ENCODE assay signal across 9 cellular contexts in the genomic region with DNA sequence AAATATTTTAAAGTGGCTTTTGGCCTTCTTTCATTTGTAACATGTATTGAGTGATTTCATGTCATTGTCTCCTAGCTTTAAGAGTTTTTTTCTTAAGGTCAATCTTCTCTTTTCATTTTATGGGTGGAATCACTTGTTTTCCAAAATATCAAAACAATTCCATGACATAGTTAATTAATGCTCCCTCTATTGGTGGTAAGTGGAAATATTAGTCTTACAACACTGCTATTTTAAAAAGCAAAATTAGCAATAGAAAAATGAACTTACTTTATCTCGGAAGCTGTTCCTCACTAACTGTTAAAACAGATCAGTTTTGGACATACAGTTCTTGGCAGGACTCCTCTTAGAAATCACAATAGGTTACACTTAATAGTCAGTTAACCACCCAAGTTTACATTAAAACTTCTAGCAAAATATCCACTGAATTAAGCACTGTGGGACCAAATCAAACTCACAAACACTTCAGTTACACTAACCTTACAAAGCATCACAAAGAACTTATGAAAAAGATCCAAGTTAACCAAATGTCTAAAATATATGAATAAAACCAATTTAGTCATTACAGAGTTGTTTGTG. TPM values are rescaled to one million over a fixed set of nuclear protein-coding genes. Genes with fewer than 3 reads are reported as not detected.
DNase-seq lines count a peak whose midpoint lies in the region; ATAC-seq and TF ChIP-seq lines count a peak whose summit lies in the region.
"Had no signal": no experiment of that assay in that cellular context is flagged by ENCODE, and none has a peak within 500 bp of the region (broad histone marks: within the 10 kb centered on the region; RNA-seq: fewer than 3 reads in every experiment).

No MANE protein-coding gene starts in this region.

- H3K9me3 ChIP-seq in right atrium auricular region (no peaks in the 10 kb centered on the region), RWPE2 (ENCODE audit: severe bottlenecking) (no peaks in the 10 kb centered on the region), upper lobe of right lung (no peaks in the 10 kb centered on the region)

- ATAC-seq in Right ventricle myocardium superior (ENCODE audit: poor library complexity) (no peak), RWPE2 (ENCODE audit: low read depth) (no peak), upper lobe of right lung (no peak), GM21528 (IDR thresholded peaks at IDR 0.05; ENCODE audit: low FRiP score, unreplicated experiment) (no peak)

- intact Hi-C loops in Right ventricle myocardium superior (cut with DNase I) (no loop called here), upper lobe of right lung (cut with DNase I) (no loop called here), lower leg skin (cut with DNase I; ENCODE audit: low total_unique reads) (no loop called here)

- H3K27me3 ChIP-seq in right atrium auricular region (no peaks in the 10 kb centered on the region), RWPE2 (ENCODE audit: insufficient read depth, poor library complexity, severe bottlenecking) (no peaks in the 10 kb centered on the region), upper lobe of right lung (no peaks in the 10 kb centered on the region)

- H3K36me3 ChIP-seq in right atrium auricular region (peaks cover 19% of the 10 kb centered on the region), RWPE2 (ENCODE audit: low read depth) (no peaks in the 10 kb centered on the region), upper lobe of right lung (peaks cover 13% of the 10 kb centered on the region)

- no peak for TF ChIP-seq POLR2A in lower leg skin (IDR thresholded peaks at IDR 0.05)

- peak; percentile 25 to 59 for TF ChIP-seq CTCF in right atrium auricular region (IDR thresholded peaks at IDR 0.05)
- peak; percentile 65 for TF ChIP-seq CTCF in RWPE2 (IDR thresholded peaks at IDR 0.05; ENCODE audit: poor library complexity, severe bottlenecking)
- TF ChIP-seq CTCF in upper lobe of right lung (IDR thresholded peaks at IDR 0.05): peak; percentile 52
- no peak for TF ChIP-seq CTCF in lower leg skin (IDR thresholded peaks at IDR 0.05)

- no peak overlapping the region for H3K27ac ChIP-seq in right atrium auricular region
- no peak overlapping the region for H3K27ac ChIP-seq in RWPE2 (ENCODE audit: poor library complexity, severe bottlenecking)
- no peak overlapping the region for H3K27ac ChIP-seq in upper lobe of right lung

- H3K4me1 ChIP-seq in right atrium auricular region (no peaks in the 10 kb centered on the region), RWPE2 (ENCODE audit: insufficient read depth, poor library complexity, severe bottlenecking) (no peaks in the 10 kb centered on the region), upper lobe of right lung (no peaks in the 10 kb centered on the region)

- 80 to 98% methylated on average over 1 of the region's 1 CpG for WGBS in lower leg skin, 2 donors

- no peak for DNase-seq in right atrium auricular region (ENCODE audit: low spot score)
- no peak for DNase-seq in Right ventricle myocardium superior
- no peak for DNase-seq in RWPE2 (ENCODE audit: low spot score)
- peak; percentile 2 for DNase-seq in fibroblast of the conjunctiva (ENCODE audit: low read depth)
- no peak for DNase-seq in upper lobe of right lung
- DNase-seq in central memory CD4-positive, alpha-beta T cell: no peak
- no peak for DNase-seq in lower leg skin (ENCODE audit: low spot score in 2 of 2)
- DNase-seq: NCI-H446 treated with DMSO at 0.1 percent for 48 hours had no signal

- H3K4me3 ChIP-seq in right atrium auricular region: no peak overlapping the region
- no peak overlapping the region for H3K4me3 ChIP-seq in RWPE2 (ENCODE audit: severe bottlenecking)
- no peak overlapping the region for H3K4me3 ChIP-seq in upper lobe of right lung
- no peak overlapping the region for H3K4me3 ChIP-seq in lower leg skin (ENCODE audit: low read depth, poor library complexity, severe bottlenecking)

RNA-seq across cellular contexts. Expression of gene TIGIT, which starts 42.4 kb away (rescaled TPM):
- total RNA-seq in right atrium auricular region: under 1 TPM in 1 of 2 donors, not detected in 1; 0.67 TPM
- total RNA-seq in Right ventricle myocardium superior: not detected
- 1.7 TPM for total RNA-seq in upper lobe of right lung
- total RNA-seq in lower leg skin: 1 to 10 TPM in 1 of 4 donors, not detected in 3; 1.2 TPM

Comparison
In these comparisons a context has a peak if more than half of its experiments do, and no peak if none do; other contexts are left out.
1. CTCF ChIP-seq: peak in right atrium auricular region (2 of 2), RWPE2 (single experiment) and upper lobe of right lung (single experiment); none in lower leg skin (0 of 3).